ENCODE assay signal across 11 cellular contexts in genomic region chr1:205920159-205920558, GRCh38. TPM values are rescaled to one million over a fixed set of nuclear protein-coding genes. Genes with fewer than 3 reads are reported as not detected.
DNase-seq lines count a peak whose midpoint lies in the region; ATAC-seq and TF ChIP-seq lines count a peak whose summit lies in the region.
"Had no signal": no experiment of that assay in that cellular context is flagged by ENCODE, and none has a peak within 500 bp of the region (broad histone marks: within the 10 kb centered on the region; RNA-seq: fewer than 3 reads in every experiment).

No MANE protein-coding gene starts in this region.

- no peak overlapping the region for H3K4me3 ChIP-seq in fibroblast of the aortic adventitia (ENCODE audit: low read depth, low read length)
- H3K4me3 ChIP-seq: ovary had no signal

- H3K4me3 Mint-ChIP-seq in stimulated activated naive CD8-positive, alpha-beta T cell treated with anti-CD3 and anti-CD28 coated beads, Interleukin-15, amount 100 ng/mL, for 72 hours, result no peak overlapping the region

- ATAC-seq in GM18858 (IDR thresholded peaks at IDR 0.05; ENCODE audit: unreplicated experiment), result no peak
- ATAC-seq in stimulated activated naive CD8-positive, alpha-beta T cell treated with anti-CD3 and anti-CD28 coated beads, Interleukin-15, amount 100 ng/mL, for 72 hours, result no peak
- ATAC-seq: HCT116 had no signal

- peaks cover 9% of the 10 kb centered on the region for H3K27me3 Mint-ChIP-seq in stimulated activated naive CD8-positive, alpha-beta T cell treated with anti-CD3 and anti-CD28 coated beads, Interleukin-15, amount 100 ng/mL, for 72 hours

- DNase-seq in EH (ENCODE audit: low read depth) (peak; percentile 52), NCI-H510A treated with DMSO at 0.1 percent for 48 hours (lab: John Stamatoyannopoulos, UW) (peak; percentile 81), fibroblast of the aortic adventitia (ENCODE audit: low read depth) (peak; percentile 73), renal cortical epithelial cell (ENCODE audit: low read depth) (peak; percentile 36), iPS-NIHi7 (ENCODE audit: extremely low spot score) (no peak), inferior parietal cortex (ENCODE audit: extremely low spot score) (no peak)
- DNase-seq in stimulated activated naive CD8-positive, alpha-beta T cell treated with anti-CD3 and anti-CD28 coated beads, Interleukin-15, amount 100 ng/mL, for 72 hours, result no peak
- DNase-seq: cerebellar nuclear complex, ovary had no signal

- no peaks in the 10 kb centered on the region for H3K9me3 Mint-ChIP-seq in stimulated activated naive CD8-positive, alpha-beta T cell treated with anti-CD3 and anti-CD28 coated beads, Interleukin-15, amount 100 ng/mL, for 72 hours

- TF ChIP-seq CTCF in fibroblast of the aortic adventitia (IDR thresholded peaks at IDR 0.05; ENCODE audit: insufficient read depth, low read length), result no peak

- H3K4me1 Mint-ChIP-seq in stimulated activated naive CD8-positive, alpha-beta T cell treated with anti-CD3 and anti-CD28 coated beads, Interleukin-15, amount 100 ng/mL, for 72 hours, result no peaks in the 10 kb centered on the region

- no peak overlapping the region for H3K27ac Mint-ChIP-seq in stimulated activated naive CD8-positive, alpha-beta T cell treated with anti-CD3 and anti-CD28 coated beads, Interleukin-15, amount 100 ng/mL, for 72 hours

RNA-seq across cellular contexts. Expression of gene SLC26A9, which starts 23.1 kb away (rescaled TPM):
- total RNA-seq in fibroblast of the aortic adventitia (ENCODE audit: low replicate concordance) (not detected in 2 replicates), renal cortical epithelial cell (0.05 TPM in 1 of 2 replicates, not detected in the other)

Comparison
In these comparisons a context has a peak if more than half of its experiments do, and no peak if none do; other contexts are left out.
1. DNase-seq: peak in EH (single experiment), NCI-H510A treated with DMSO at 0.1 percent for 48 hours (single experiment), fibroblast of the aortic adventitia (single experiment) and renal cortical epithelial cell (single experiment); none in iPS-NIHi7 (single experiment), inferior parietal cortex (single experiment) and stimulated activated naive CD8-positive, alpha-beta T cell treated with anti-CD3 and anti-CD28 coated beads, Interleukin-15, amount 100 ng/mL, for 72 hours (0 of 2).